In the genomic region with DNA sequence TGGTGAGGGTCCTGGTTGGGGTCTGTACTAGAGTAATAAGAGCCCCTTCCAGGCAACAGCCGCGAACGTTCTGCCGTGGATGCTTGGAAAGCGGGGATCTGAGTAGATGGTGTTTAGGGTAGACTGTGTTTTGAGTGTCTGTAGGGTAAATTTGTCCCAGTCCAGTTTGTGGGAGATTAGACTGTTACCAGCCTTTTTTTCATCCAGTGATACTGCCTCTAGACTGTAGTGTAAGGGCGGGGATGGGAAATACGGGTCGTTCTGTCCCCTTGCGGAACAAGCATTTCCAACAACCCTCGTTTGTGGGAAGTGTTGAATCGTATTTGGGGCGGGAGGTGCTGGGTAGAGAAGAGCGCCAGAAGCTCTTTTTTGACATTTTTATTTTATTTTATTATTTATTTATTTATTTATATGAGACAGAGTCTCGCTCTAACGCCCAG, we compare ENCODE assay signal across 8 cellular contexts. TPM values are rescaled to one million over a fixed set of nuclear protein-coding genes. Genes with fewer than 3 reads are reported as not detected.
DNase-seq lines count a peak whose midpoint lies in the region; ATAC-seq and TF ChIP-seq lines count a peak whose summit lies in the region.

No MANE protein-coding gene starts in this region.

- H3K4me3 Mint-ChIP-seq in endodermal cell = peak overlapping the region; percentile 97

- H3K4me1 ChIP-seq in endodermal cell (ENCODE audit: control insufficient read depth, insufficient read depth, low read length) (no peaks in the 10 kb centered on the region), mucosa of rectum (ENCODE audit: control insufficient read depth in 2 of 2, insufficient read depth in 2 of 2, low read length in 2 of 2) (peaks cover 12% of the 10 kb centered on the region in 2 donors)

- no peaks in the 10 kb centered on the region for H3K27me3 ChIP-seq in HL-60 (ENCODE audit: insufficient read depth, poor library complexity, severe bottlenecking)
- no peaks in the 10 kb centered on the region for H3K27me3 ChIP-seq in endodermal cell (ENCODE audit: control insufficient read depth, insufficient read depth, low read length, poor library complexity, severe bottlenecking)
- no peaks in the 10 kb centered on the region for H3K27me3 ChIP-seq in mucosa of rectum (ENCODE audit: control insufficient read depth in 2 of 2, insufficient read depth in 2 of 2, low read length in 2 of 2)

- no peaks in the 10 kb centered on the region for H3K9me3 Mint-ChIP-seq in endodermal cell

- H3K9me3 ChIP-seq in endodermal cell (ENCODE audit: control insufficient read depth, low read length) = no peaks in the 10 kb centered on the region
- no peaks in the 10 kb centered on the region for H3K9me3 ChIP-seq in mucosa of rectum (ENCODE audit: control insufficient read depth in 2 of 2, low read length in 2 of 2)

- peak overlapping the region; percentile 97 for H3K27ac Mint-ChIP-seq in endodermal cell

- H3K4me3 ChIP-seq in HL-60 (replicated peaks; ENCODE audit: insufficient read depth, low read length) (peak overlapping the region; percentile 93), endodermal cell (ENCODE audit: low read length) (peak overlapping the region; percentile 100), mucosa of rectum (ENCODE audit: low read length in 2 of 2) (peak overlapping the region; percentile 91 to 99)

- H3K9ac ChIP-seq in endodermal cell (ENCODE audit: extremely low read depth, low read length, poor library complexity, severe bottlenecking) (peak overlapping the region; percentile 83), mucosa of rectum (ENCODE audit: low read depth in 1 of 2, low read length in 2 of 2) (peak overlapping the region; percentile 92 to 99)

- DNase-seq in COLO668 (lab: John Stamatoyannopoulos, UW; ENCODE audit: unreplicated experiment) = peak; percentile 27
- peak; percentile 40 to 75 for DNase-seq in HL-60 (ENCODE audit: low read depth in 1 of 2, low spot score in 1 of 2)
- DNase-seq in SK-MEL-5 (ENCODE audit: low read depth, low spot score) = peak; percentile 55
- DNase-seq in endodermal cell = no peak
- DNase-seq in NCI-H2196 (lab: John Stamatoyannopoulos, UW; ENCODE audit: unreplicated experiment) = no peak
- DNase-seq in activated CD8-positive, alpha-beta memory T cell treated with anti-CD3 and anti-CD28 coated beads, Interleukin-2, amount 50 U/mL, for 4 hours = no peak

- H3K4me1 Mint-ChIP-seq in endodermal cell = peaks cover 14% of the 10 kb centered on the region

- in situ Hi-C loops in SK-MEL-5 (cut with HindIII; ENCODE audit: low pct_unique_long_range_greater_than_20kb, low sequenced_read_pairs) = no loop called here

- peaks cover 5% of the 10 kb centered on the region for H3K36me3 Mint-ChIP-seq in endodermal cell (ENCODE audit: low read depth)

- no peak for TF ChIP-seq CTCF in HL-60 (IDR thresholded peaks at IDR 0.05; ENCODE audit: insufficient read depth, low read length)
- TF ChIP-seq CTCF in endodermal cell (conservative IDR thresholded peaks at IDR 0.05) = no peak

- H3K27me3 Mint-ChIP-seq in endodermal cell (ENCODE audit: insufficient read depth) = no peaks in the 10 kb centered on the region

- H3K36me3 ChIP-seq in endodermal cell (ENCODE audit: control insufficient read depth, insufficient read depth, low read length) (peaks cover 12% of the 10 kb centered on the region), mucosa of rectum (ENCODE audit: control insufficient read depth in 2 of 2, insufficient read depth in 2 of 2, low read length in 2 of 2) (peaks cover 9 to 11% of the 10 kb centered on the region in 2 donors)

- ATAC-seq in GM19023 (IDR thresholded peaks at IDR 0.05; ENCODE audit: unreplicated experiment) = peak; percentile 29

- WGBS in endodermal cell (ENCODE audit: insufficient coverage in 1 of 2, insufficient read length in 1 of 2), 2 experiments = 0% methylated on average over 12 of the region's 15 CpGs; no CpG with 5 or more reads in 1 of the 2 experiments

- H3K27ac ChIP-seq in HL-60 (replicated peaks) = peak overlapping the region; percentile 90
- H3K27ac ChIP-seq in endodermal cell (ENCODE audit: low read depth, low read length) = peak overlapping the region; percentile 33
- peak overlapping the region; percentile 90 to 92 for H3K27ac ChIP-seq in mucosa of rectum (ENCODE audit: low read depth in 2 of 2, low read length in 2 of 2)

RNA-seq across cellular contexts. Expression of gene HAUS2, which starts 0.4 kb away (rescaled TPM):
- 36.2 and 42.0 TPM in 2 replicates for total RNA-seq in SK-MEL-5 (2014; rRNA removed; shearing (Covaris generic))
- 29.1 and 33.0 TPM in 2 replicates for polyA plus RNA-seq in SK-MEL-5 (2015; cell fraction: cytosol; rRNA removed)
- polyA plus RNA-seq in SK-MEL-5 (2015; cell fraction: nucleus; rRNA removed) = 8.8 and 17.1 TPM in 2 replicates
- 10 to 100 TPM; 32.9 to 34.4 TPM for total RNA-seq in endodermal cell
- polyA plus RNA-seq in endodermal cell (2013, experiment 1 of 2) = 31.8 TPM
- polyA plus RNA-seq in endodermal cell (2013, experiment 2 of 2) = 30.8 TPM

RNA-seq across cellular contexts. Expression of gene LRRC57, which starts 0.5 kb away (rescaled TPM):
- total RNA-seq in SK-MEL-5 (2014; rRNA removed; shearing (Covaris generic)) = 11.3 and 12.5 TPM in 2 replicates
- 15.8 and 16.8 TPM in 2 replicates for polyA plus RNA-seq in SK-MEL-5 (2015; cell fraction: cytosol; rRNA removed)
- 14.0 and 18.1 TPM in 2 replicates for polyA plus RNA-seq in SK-MEL-5 (2015; cell fraction: nucleus; rRNA removed)
- total RNA-seq in endodermal cell = 10 to 100 TPM; 14.6 to 19.3 TPM
- polyA plus RNA-seq in endodermal cell (2013, experiment 1 of 2) = 20.3 TPM
- polyA plus RNA-seq in endodermal cell (2013, experiment 2 of 2) = 18.0 TPM

RNA-seq across cellular contexts. Expression of gene STARD9, which starts 26.3 kb away (rescaled TPM):
- 2.1 and 2.2 TPM in 2 replicates for total RNA-seq in SK-MEL-5 (2014; rRNA removed; shearing (Covaris generic))
- 1.5 and 2.4 TPM in 2 replicates for polyA plus RNA-seq in SK-MEL-5 (2015; cell fraction: cytosol; rRNA removed)
- 11.9 and 17.9 TPM in 2 replicates for polyA plus RNA-seq in SK-MEL-5 (2015; cell fraction: nucleus; rRNA removed)
- total RNA-seq in endodermal cell = 1 to 10 TPM in 1 of 2 donors, under 1 TPM in 1; 0.97 to 2.9 TPM
- 9.0 TPM for polyA plus RNA-seq in endodermal cell (2013, experiment 1 of 2)
- 10.2 TPM for polyA plus RNA-seq in endodermal cell (2013, experiment 2 of 2)

RNA-seq across cellular contexts. Expression of gene SNAP23, which starts 53.6 kb away (rescaled TPM):
- total RNA-seq in SK-MEL-5 (2014; rRNA removed; shearing (Covaris generic)) = 62.8 and 68.8 TPM in 2 replicates
- polyA plus RNA-seq in SK-MEL-5 (2015; cell fraction: cytosol; rRNA removed) = 60.6 and 62.5 TPM in 2 replicates
- 63.8 and 76.9 TPM in 2 replicates for polyA plus RNA-seq in SK-MEL-5 (2015; cell fraction: nucleus; rRNA removed)
- total RNA-seq in endodermal cell = 10 to 100 TPM; 62.0 to 68.8 TPM
- polyA plus RNA-seq in endodermal cell (2013, experiment 1 of 2) = 41.7 TPM
- 38.7 TPM for polyA plus RNA-seq in endodermal cell (2013, experiment 2 of 2)

RNA-seq across cellular contexts. Expression of gene ZNF106, which starts 58.1 kb away (rescaled TPM):
- total RNA-seq in SK-MEL-5 (2014; rRNA removed; shearing (Covaris generic)) = 173 and 184 TPM in 2 replicates
- polyA plus RNA-seq in SK-MEL-5 (2015; cell fraction: cytosol; rRNA removed) = 65.9 and 94.7 TPM in 2 replicates
- 31.5 and 38.4 TPM in 2 replicates for polyA plus RNA-seq in SK-MEL-5 (2015; cell fraction: nucleus; rRNA removed)
- 10 to 100 TPM; 42.1 to 46.2 TPM for total RNA-seq in endodermal cell
- polyA plus RNA-seq in endodermal cell (2013, experiment 1 of 2) = 30.1 TPM
- polyA plus RNA-seq in endodermal cell (2013, experiment 2 of 2) = 28.6 TPM

Comparison
In these comparisons a context has a peak if more than half of its experiments do, and no peak if none do; other contexts are left out.
1. DNase-seq: peak in COLO668 (single experiment), HL-60 (2 of 2) and SK-MEL-5 (single experiment); none in endodermal cell (single experiment), NCI-H2196 (single experiment) and activated CD8-positive, alpha-beta memory T cell treated with anti-CD3 and anti-CD28 coated beads, Interleukin-2, amount 50 U/mL, for 4 hours (single experiment).
2. H3K27ac ChIP-seq: peak in every context shown above with its lines; median percentile 91 in mucosa of rectum; 90 in HL-60; 33 in endodermal cell.
3. Peak in every context shown above with its lines, with median percentiles within 50 percentile points of each other: H3K4me3 ChIP-seq.